ENCODE assay signal across 10 cellular contexts in the genomic region with DNA sequence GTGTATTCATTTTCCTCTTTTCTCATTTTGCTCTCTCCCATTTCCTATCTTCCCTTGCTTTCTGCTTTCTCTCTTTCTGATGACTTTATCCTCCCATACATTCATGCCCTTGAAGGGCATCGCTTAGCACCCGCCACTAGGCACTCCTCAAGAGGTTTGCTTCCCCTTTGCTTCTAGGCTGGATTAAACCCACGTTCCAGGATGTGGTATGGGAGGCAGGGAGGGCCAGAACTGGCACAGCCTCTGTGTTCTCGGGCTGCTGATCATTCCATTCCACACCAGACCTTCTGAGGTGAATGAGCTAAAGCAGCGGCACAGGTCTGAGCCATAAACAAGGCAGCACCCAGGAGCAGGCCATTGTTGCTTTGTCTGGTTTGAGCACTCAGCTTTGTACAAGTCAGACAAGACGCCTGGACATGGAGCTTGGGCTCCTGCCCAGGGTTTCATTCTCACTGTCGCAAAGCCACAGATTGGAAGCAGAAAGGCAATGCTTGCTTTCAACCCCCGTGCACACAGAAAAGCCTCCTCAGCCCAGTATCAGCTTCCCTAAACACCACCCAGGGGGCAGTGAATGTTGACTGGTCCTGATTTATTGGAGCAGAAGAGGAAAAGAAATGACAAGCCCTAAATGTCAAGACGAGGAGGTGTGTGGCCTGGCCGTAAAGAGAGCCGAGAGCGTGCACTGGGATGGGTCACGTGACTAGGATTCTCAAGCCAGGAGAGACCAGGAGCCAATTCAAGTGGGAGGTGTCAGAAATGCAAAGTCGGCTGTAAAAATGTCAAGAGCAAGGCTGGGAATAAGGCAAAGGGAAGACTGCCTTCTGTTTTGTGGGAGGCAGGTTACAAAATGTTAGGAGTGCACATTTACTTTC.
DNase-seq lines count a peak whose midpoint lies in the region; ATAC-seq and TF ChIP-seq lines count a peak whose summit lies in the region.
"Had no signal": no experiment of that assay in that cellular context is flagged by ENCODE, and none has a peak within 500 bp of the region (broad histone marks: within the 10 kb centered on the region; RNA-seq: fewer than 3 reads in every experiment).

No MANE protein-coding gene starts in this region.

- no peaks in the 10 kb centered on the region for H3K4me1 Mint-ChIP-seq in activated T-helper 17 cell treated with anti-CD3 and anti-CD28 coated beads, Interleukin-2, amount 50 U/mL, for 72 hours
- H3K4me1 Mint-ChIP-seq: immature natural killer cell had no signal

- peak; percentile 54 for DNase-seq in AG10803 (ENCODE audit: low read depth)
- DNase-seq in SK-N-DZ (ENCODE audit: low spot score) = peak; percentile 74
- DNase-seq in head of caudate nucleus = peak in 41 of 42 donors; percentile 15 to 80 (median 51)
- peak; percentile 61 to 79 (median 70) for DNase-seq in ovary
- DNase-seq in Karpas-422 = no peak
- DNase-seq in GM19238 (ENCODE audit: insufficient read length, low spot score) = no peak
- DNase-seq: immature natural killer cell; stimulated activated CD8-positive, alpha-beta memory T cell treated with anti-CD3 and anti-CD28 coated beads, Interleukin-4, amount 100 ng/mL, for 48 hours had no signal

- 25 to 29% (median 27%) methylated on average over 14 of the region's 14 CpGs for WGBS in ovary, 3 donors

- intact Hi-C loops in head of caudate nucleus (cut with DNase I) = no loop called here
- intact Hi-C loops in ovary (cut with DNase I) = no loop called here

- H3K9me3 ChIP-seq in ovary (no peaks in the 10 kb centered on the region), Karpas-422 (ENCODE audit: low read length) (no peaks in the 10 kb centered on the region)

- TF ChIP-seq POLR2A in ovary (IDR thresholded peaks at IDR 0.05) = no peak

- no peak overlapping the region for H3K4me3 Mint-ChIP-seq in activated T-helper 17 cell treated with anti-CD3 and anti-CD28 coated beads, Interleukin-2, amount 50 U/mL, for 72 hours
- H3K4me3 Mint-ChIP-seq: immature natural killer cell had no signal

- H3K4me1 ChIP-seq in ovary (ENCODE audit: insufficient read depth) = peaks cover 8% of the 10 kb centered on the region
- no peaks in the 10 kb centered on the region for H3K4me1 ChIP-seq in Karpas-422 (ENCODE audit: low read length)

- TF ChIP-seq CTCF in AG10803 (conservative IDR thresholded peaks at IDR 0.05; ENCODE audit: low read length) (no peak), ovary (IDR thresholded peaks at IDR 0.05) (no peak)

- H3K27me3 ChIP-seq in ovary (no peaks in the 10 kb centered on the region), Karpas-422 (ENCODE audit: low read length) (0 out of 2 replicates have a peak, but pooled peaks cover 2% of the 10 kb centered on the region)

- no peaks in the 10 kb centered on the region for H3K9me2 ChIP-seq in Karpas-422 (replicated peaks; ENCODE audit: insufficient read depth, low read length)

- no peak for ATAC-seq in HG03571 (IDR thresholded peaks at IDR 0.05; ENCODE audit: unreplicated experiment)
- ATAC-seq in activated T-helper 17 cell treated with anti-CD3 and anti-CD28 coated beads, Interleukin-2, amount 50 U/mL, for 72 hours (replicated peaks) = no peak

- peak overlapping the region in 1 of 2 donors; percentile 17 for H3K27ac ChIP-seq in ovary
- no peak overlapping the region for H3K27ac ChIP-seq in Karpas-422 (ENCODE audit: low read length)

- no peaks in the 10 kb centered on the region for H3K79me2 ChIP-seq in Karpas-422 (ENCODE audit: low read length)

- H3K4me3 ChIP-seq in AG10803 (ENCODE audit: low read length) (peak overlapping the region; percentile 37), ovary (peak overlapping the region; percentile 32), Karpas-422 (ENCODE audit: low read length) (no peak overlapping the region)

- H2AFZ ChIP-seq in Karpas-422 (ENCODE audit: low read length) = no peak overlapping the region

- no peak overlapping the region for H3K9ac ChIP-seq in Karpas-422 (ENCODE audit: low read length)

- no peak for TF ChIP-seq EP300 in ovary (IDR thresholded peaks at IDR 0.05)

- H3K36me3 Mint-ChIP-seq in activated T-helper 17 cell treated with anti-CD3 and anti-CD28 coated beads, Interleukin-2, amount 50 U/mL, for 72 hours (ENCODE audit: low read depth) = no peaks in the 10 kb centered on the region

- H3K36me3 ChIP-seq in ovary (no peaks in the 10 kb centered on the region), Karpas-422 (ENCODE audit: insufficient read depth, low read length) (no peaks in the 10 kb centered on the region)

- no peaks in the 10 kb centered on the region for H4K20me1 ChIP-seq in Karpas-422 (ENCODE audit: insufficient read depth, low read depth, low read length)

- peaks cover 6% of the 10 kb centered on the region for H3K27me3 Mint-ChIP-seq in activated T-helper 17 cell treated with anti-CD3 and anti-CD28 coated beads, Interleukin-2, amount 50 U/mL, for 72 hours

- no peak overlapping the region for H3K4me2 ChIP-seq in Karpas-422 (ENCODE audit: low read depth, low read length, poor library complexity, severe bottlenecking)

- H3K9me3 Mint-ChIP-seq in activated T-helper 17 cell treated with anti-CD3 and anti-CD28 coated beads, Interleukin-2, amount 50 U/mL, for 72 hours = peaks cover 6% of the 10 kb centered on the region

- H3K27ac Mint-ChIP-seq in activated T-helper 17 cell treated with anti-CD3 and anti-CD28 coated beads, Interleukin-2, amount 50 U/mL, for 72 hours = no peak overlapping the region
- H3K27ac Mint-ChIP-seq: immature natural killer cell had no signal

Comparison
In these comparisons a context has a peak if more than half of its experiments do, and no peak if none do; other contexts are left out.
1. DNase-seq: peak in AG10803 (single experiment), SK-N-DZ (single experiment), head of caudate nucleus (41 of 42) and ovary (5 of 5); none in Karpas-422 (single experiment) and GM19238 (single experiment).